13 cellular contexts compared by ENCODE assay signal in genomic region chr7:116169060-116169459, GRCh38. TPM values are rescaled to one million over a fixed set of nuclear protein-coding genes. Genes with fewer than 3 reads are reported as not detected.
DNase-seq lines count a peak whose midpoint lies in the region; FAIRE-seq and TF ChIP-seq lines count a peak whose summit lies in the region.
"Had no signal": no experiment of that assay in that cellular context is flagged by ENCODE, and none has a peak within 500 bp of the region (broad histone marks: within the 10 kb centered on the region; RNA-seq: fewer than 3 reads in every experiment).

No MANE protein-coding gene starts in this region.

- H3K9me2 ChIP-seq in GM23248 (ENCODE audit: insufficient read depth), result no peaks in the 10 kb centered on the region
- H3K9me2 ChIP-seq: SK-N-SH had no signal

- peak; percentile 74 for DNase-seq in GM23248
- DNase-seq in RCC 7860 (ENCODE audit: low spot score), result peak; percentile 79
- DNase-seq in foreskin fibroblast, result peak; percentile 69 to 82
- DNase-seq in skeletal muscle cell (ENCODE audit: low read depth), result peak; percentile 48
- DNase-seq in NCI-H146 (lab: John Stamatoyannopoulos, UW), result no peak
- DNase-seq in SIG-M5 (lab: John Stamatoyannopoulos, UW), result no peak
- no peak for DNase-seq in coronary artery (ENCODE audit: low spot score)
- no peak for DNase-seq in NCI-H2029 treated with DMSO at 0.1 percent for 48 hours (lab: John Stamatoyannopoulos, UW)
- DNase-seq: activated T-cell treated with anti-CD3 and anti-CD28 coated beads, Interleukin-2, amount 50 U/mL, for 4 hours; COR-L47; NCI-H510A treated with DMSO at 0.1 percent for 48 hours; SK-N-SH had no signal

- H3K4me3 ChIP-seq in GM23248 (peak overlapping the region; percentile 58), foreskin fibroblast (ENCODE audit: low read depth in 1 of 2, low read length in 2 of 2) (no peak overlapping the region), skeletal muscle cell (ENCODE audit: low read depth, low read length) (no peak overlapping the region), coronary artery (no peak overlapping the region)
- H3K4me3 ChIP-seq: thoracic aorta had no signal

- no peaks in the 10 kb centered on the region for H3K36me3 ChIP-seq in GM23248 (ENCODE audit: low read depth)
- H3K36me3 ChIP-seq: thoracic aorta had no signal

- H2AFZ ChIP-seq in GM23248, result peak overlapping the region; percentile 62

- in situ Hi-C loops in GM23248 (cut with MboI), result no loop called here

- peaks cover 40% of the 10 kb centered on the region for H3K4me1 ChIP-seq in GM23248 (ENCODE audit: insufficient read depth)

- H3K9me3 ChIP-seq in GM23248 (ENCODE audit: low read depth), result no peaks in the 10 kb centered on the region
- H3K9me3 ChIP-seq: SK-N-SH, thoracic aorta had no signal

- peak overlapping the region; percentile 49 for H3K27ac ChIP-seq in GM23248
- no peak overlapping the region for H3K27ac ChIP-seq in coronary artery
- H3K27ac ChIP-seq: thoracic aorta had no signal

- H3F3A ChIP-seq in GM23248 (ENCODE audit: insufficient read depth), result peaks cover 21% of the 10 kb centered on the region

- WGBS in GM23248 (ENCODE audit: low coverage in 1 of 2, low lambda C conversion rate in 2 of 2, missing lambda C conversion rate in 2 of 2), 2 experiments, result 17 to 27% methylated on average over 1 of the region's 1 CpG

- H3K27me3 ChIP-seq in GM23248 (replicated peaks; ENCODE audit: insufficient read depth), result no peaks in the 10 kb centered on the region

- no peak overlapping the region for H3K9ac ChIP-seq in GM23248
- H3K9ac ChIP-seq: SK-N-SH had no signal

- no peaks in the 10 kb centered on the region for H3K79me2 ChIP-seq in GM23248 (ENCODE audit: insufficient read depth)

- TF ChIP-seq CTCF in foreskin fibroblast (IDR thresholded peaks at IDR 0.05; ENCODE audit: low read depth, low read length) (no peak), coronary artery (IDR thresholded peaks at IDR 0.05) (no peak)

- peak; percentile 87 for FAIRE-seq in RCC 7860 (lab: Jason Lieb, UNC)

- peak overlapping the region; percentile 67 for H3K4me2 ChIP-seq in GM23248 (ENCODE audit: unreplicated experiment)
- H3K4me2 ChIP-seq: SK-N-SH had no signal

- H4K20me1 ChIP-seq in GM23248 (ENCODE audit: insufficient read depth), result no peaks in the 10 kb centered on the region

RNA-seq across cellular contexts. Expression of gene TES, which starts 41.3 kb away (rescaled TPM):
- total RNA-seq in GM23248 (2014; rRNA removed; shearing (Covaris generic)), result 32.6 and 41.5 TPM in 2 replicates
- polyA plus RNA-seq in GM23248 (2016; fragmentation: Nextera tagmentation; extraction: Ambion mirVana), result 32.5 and 32.9 TPM in 2 replicates

Comparison
In these comparisons a context has a peak if more than half of its experiments do, and no peak if none do; other contexts are left out.
1. DNase-seq: peak in GM23248 (single experiment), RCC 7860 (single experiment), foreskin fibroblast (2 of 2) and skeletal muscle cell (single experiment); none in NCI-H146 (single experiment), SIG-M5 (single experiment), coronary artery (single experiment) and NCI-H2029 treated with DMSO at 0.1 percent for 48 hours (single experiment).